In genomic region chr10:6591668-6592067, GRCh38 we compare ENCODE assay signal across 23 cellular contexts. TPM values are rescaled to one million over a fixed set of nuclear protein-coding genes. Genes with fewer than 3 reads are reported as not detected.
DNase-seq lines count a peak whose midpoint lies in the region; ATAC-seq and TF ChIP-seq lines count a peak whose summit lies in the region.
"Had no signal": no experiment of that assay in that cellular context is flagged by ENCODE, and none has a peak within 500 bp of the region (broad histone marks: within the 10 kb centered on the region; RNA-seq: fewer than 3 reads in every experiment).

No MANE protein-coding gene starts in this region.

- no peaks in the 10 kb centered on the region for H3K27me3 ChIP-seq in CD8-positive, alpha-beta memory T cell (ENCODE audit: insufficient read depth, low read length, poor library complexity, severe bottlenecking)
- H3K27me3 ChIP-seq in colonic mucosa = no peaks in the 10 kb centered on the region
- H3K27me3 ChIP-seq: breast epithelium, SJCRH30 had no signal

- no peak for TF ChIP-seq CTCF in colonic mucosa (IDR thresholded peaks at IDR 0.05)

- peaks cover 84% of the 10 kb centered on the region for H3K4me1 ChIP-seq in CD8-positive, alpha-beta memory T cell (ENCODE audit: insufficient read depth, low read length)
- H3K4me1 ChIP-seq in colonic mucosa = no peaks in the 10 kb centered on the region
- H3K4me1 ChIP-seq: A549, breast epithelium, SJCRH30, suprapubic skin had no signal

- peaks cover 73% of the 10 kb centered on the region for H3K36me3 Mint-ChIP-seq in activated CD4-positive, alpha-beta T cell treated with anti-CD3 and anti-CD28 coated beads, Interleukin-2, amount 10 ng/mL, durations not matched to agents 7 days and 5 days (ENCODE audit: low read depth)
- peaks cover 22 to 41% (median 24%) of the 10 kb centered on the region in 3 donors for H3K36me3 Mint-ChIP-seq in CD8-positive, alpha-beta memory T cell
- H3K36me3 Mint-ChIP-seq in activated CD8-positive, alpha-beta T cell treated with anti-CD3 and anti-CD28 coated beads, Interleukin-2, amount 10 ng/mL, durations not matched to agents 7 days and 5 days (ENCODE audit: low read depth) = peaks cover 74% of the 10 kb centered on the region
- H3K36me3 Mint-ChIP-seq in immature natural killer cell = peaks cover 0 to 43% (median 39%) of the 10 kb centered on the region in 3 donors

- peaks cover 8% of the 10 kb centered on the region for H3K9me3 Mint-ChIP-seq in activated CD4-positive, alpha-beta T cell treated with anti-CD3 and anti-CD28 coated beads, Interleukin-2, amount 10 ng/mL, durations not matched to agents 7 days and 5 days
- no peaks in the 10 kb centered on the region for H3K9me3 Mint-ChIP-seq in CD8-positive, alpha-beta memory T cell
- H3K9me3 Mint-ChIP-seq in activated CD8-positive, alpha-beta T cell treated with anti-CD3 and anti-CD28 coated beads, Interleukin-2, amount 10 ng/mL, durations not matched to agents 7 days and 5 days (ENCODE audit: insufficient read depth) = no peaks in the 10 kb centered on the region
- no peaks in the 10 kb centered on the region for H3K9me3 Mint-ChIP-seq in immature natural killer cell

- H3K4me3 Mint-ChIP-seq in activated CD4-positive, alpha-beta T cell treated with anti-CD3 and anti-CD28 coated beads, Interleukin-2, amount 10 ng/mL, durations not matched to agents 7 days and 5 days = peak overlapping the region; percentile 49
- peak overlapping the region; percentile 13 to 72 (median 67) for H3K4me3 Mint-ChIP-seq in CD8-positive, alpha-beta memory T cell
- peak overlapping the region; percentile 65 for H3K4me3 Mint-ChIP-seq in activated CD8-positive, alpha-beta T cell treated with anti-CD3 and anti-CD28 coated beads, Interleukin-2, amount 10 ng/mL, durations not matched to agents 7 days and 5 days
- H3K4me3 Mint-ChIP-seq in immature natural killer cell = peak overlapping the region; percentile 41 to 74 (median 64)

- H3K9ac ChIP-seq in colonic mucosa (ENCODE audit: low read depth in 2 of 2, low read length in 2 of 2) = no peak overlapping the region

- peaks cover 90% of the 10 kb centered on the region for H3K4me1 Mint-ChIP-seq in activated CD4-positive, alpha-beta T cell treated with anti-CD3 and anti-CD28 coated beads, Interleukin-2, amount 10 ng/mL, durations not matched to agents 7 days and 5 days
- peaks cover 74 to 95% (median 91%) of the 10 kb centered on the region in 3 donors for H3K4me1 Mint-ChIP-seq in CD8-positive, alpha-beta memory T cell
- H3K4me1 Mint-ChIP-seq in activated CD8-positive, alpha-beta T cell treated with anti-CD3 and anti-CD28 coated beads, Interleukin-2, amount 10 ng/mL, durations not matched to agents 7 days and 5 days (ENCODE audit: low read depth) = peaks cover 89% of the 10 kb centered on the region
- H3K4me1 Mint-ChIP-seq in immature natural killer cell = peaks cover 57 to 64% of the 10 kb centered on the region in 2 donors

- H3K4me3 ChIP-seq in CD8-positive, alpha-beta memory T cell (ENCODE audit: low read length) = peak overlapping the region; percentile 22
- no peak overlapping the region for H3K4me3 ChIP-seq in colonic mucosa
- H3K4me3 ChIP-seq: A549, breast epithelium, SJCRH30, suprapubic skin had no signal

- CTCF ChIA-PET in activated CD4-positive, alpha-beta T cell treated with anti-CD3 and anti-CD28 coated beads, Interleukin-2, amount 10 ng/mL, durations not matched to agents 7 days and 5 days (lab: Charles Lee) = interaction anchor here (0.9 to 1.5 kb wide), 2 partner anchors 8 to 9 kb away, joined by 3 read pairs; no protein-coding TSS in a partner anchor
- CTCF ChIA-PET in CD8-positive, alpha-beta memory T cell (lab: Charles Lee) = interaction anchor here (1.1 to 4.3 kb wide), 5 partner anchors 10 to 146 kb away, joined by 3 to 39 read pairs (median 10); partner anchors contain the start of gene PRKCQ
- CTCF ChIA-PET in activated CD8-positive, alpha-beta T cell treated with anti-CD3 and anti-CD28 coated beads, Interleukin-2, amount 10 ng/mL, durations not matched to agents 7 days and 5 days (lab: Charles Lee) = interaction anchor here (0.5 to 8.7 kb wide), 8 partner anchors 9 to 87 kb away, joined by 3 to 131 read pairs (median 4); partner anchors contain the start of gene PRKCQ

- intact Hi-C loops in colonic mucosa (cut with DNase I) = no loop called here

- POLR2A ChIA-PET in activated CD4-positive, alpha-beta T cell treated with anti-CD3 and anti-CD28 coated beads, Interleukin-2, amount 10 ng/mL, durations not matched to agents 7 days and 5 days (lab: Charles Lee) = no interaction called here
- POLR2A ChIA-PET in CD8-positive, alpha-beta memory T cell (lab: Charles Lee) = interaction anchor here (0.7 to 1.3 kb wide), 3 partner anchors 10 to 20 kb away, joined by 3 to 4 read pairs (median 3); no protein-coding TSS in a partner anchor
- POLR2A ChIA-PET in activated CD8-positive, alpha-beta T cell treated with anti-CD3 and anti-CD28 coated beads, Interleukin-2, amount 10 ng/mL, durations not matched to agents 7 days and 5 days (lab: Charles Lee) = interaction anchor here (0.6 to 13.6 kb wide), 4 partner anchors 11 to 255 kb away, joined by 3 to 239 read pairs (median 5); partner anchors contain the start of gene PRKCQ

- no peak overlapping the region for H3K27ac ChIP-seq in CD8-positive, alpha-beta memory T cell (ENCODE audit: low read depth, low read length)
- no peak overlapping the region for H3K27ac ChIP-seq in colonic mucosa
- H3K27ac ChIP-seq: A549, breast epithelium, SJCRH30, suprapubic skin had no signal

- DNase-seq in activated CD4-positive, alpha-beta T cell treated with anti-CD3 and anti-CD28 coated beads, Interleukin-2, amount 10 ng/mL, durations not matched to agents 7 days and 5 days = no peak
- DNase-seq in activated CD4-positive, alpha-beta T cell treated with anti-CD3 and anti-CD28 coated beads, Interleukin-2, amount 50 U/mL, for 1 hour = no peak
- no peak for DNase-seq in CD8-positive, alpha-beta memory T cell
- DNase-seq in activated CD8-positive, alpha-beta T cell treated with anti-CD3 and anti-CD28 coated beads, Interleukin-2, amount 10 ng/mL, durations not matched to agents 7 days and 5 days = no peak
- DNase-seq in immature natural killer cell (no peak), colonic mucosa (no peak)
- DNase-seq: COR-L47; foreskin melanocyte; GF-D8; HCEC 1CT; left colon; mesendoderm; NCI-H1048; NCI-H187 treated with DMSO at 0.1 percent for 48 hours; NCI-H526; SJCRH30; stimulated activated CD4-positive, alpha-beta T cell treated with anti-CD3 and anti-CD28 coated beads, Interleukin-2, amount 100 ng/mL, for 24 hours had no signal

- no peaks in the 10 kb centered on the region for H3K27me3 Mint-ChIP-seq in activated CD4-positive, alpha-beta T cell treated with anti-CD3 and anti-CD28 coated beads, Interleukin-2, amount 10 ng/mL, durations not matched to agents 7 days and 5 days
- H3K27me3 Mint-ChIP-seq in CD8-positive, alpha-beta memory T cell = peaks cover 0 to 2% of the 10 kb centered on the region in 2 donors
- no peaks in the 10 kb centered on the region for H3K27me3 Mint-ChIP-seq in activated CD8-positive, alpha-beta T cell treated with anti-CD3 and anti-CD28 coated beads, Interleukin-2, amount 10 ng/mL, durations not matched to agents 7 days and 5 days (ENCODE audit: low read depth)
- H3K27me3 Mint-ChIP-seq in immature natural killer cell (ENCODE audit: low read depth in 3 of 3) = peaks cover 0 to 3% (median 0%) of the 10 kb centered on the region in 3 donors

- no peaks in the 10 kb centered on the region for H3K9me3 ChIP-seq in CD8-positive, alpha-beta memory T cell (ENCODE audit: low read length)
- no peaks in the 10 kb centered on the region for H3K9me3 ChIP-seq in colonic mucosa
- H3K9me3 ChIP-seq: A549, breast epithelium, SJCRH30, suprapubic skin had no signal

- peak; percentile 47 for ATAC-seq in activated CD8-positive, alpha-beta T cell treated with anti-CD3 and anti-CD28 coated beads, Interleukin-2, amount 10 ng/mL, durations not matched to agents 7 days and 5 days
- ATAC-seq in GM19467 (IDR thresholded peaks at IDR 0.05; ENCODE audit: unreplicated experiment) (no peak), GM18498 (IDR thresholded peaks at IDR 0.05; ENCODE audit: unreplicated experiment) (no peak)
- ATAC-seq: A549, esophagus mucosa, left colon had no signal

- H3K36me3 ChIP-seq in CD8-positive, alpha-beta memory T cell (ENCODE audit: insufficient read depth, low read length) = peaks cover 14% of the 10 kb centered on the region
- no peaks in the 10 kb centered on the region for H3K36me3 ChIP-seq in colonic mucosa
- H3K36me3 ChIP-seq: breast epithelium, SJCRH30, suprapubic skin had no signal

- H3K27ac Mint-ChIP-seq in activated CD4-positive, alpha-beta T cell treated with anti-CD3 and anti-CD28 coated beads, Interleukin-2, amount 10 ng/mL, durations not matched to agents 7 days and 5 days = peak overlapping the region; percentile 95
- peak overlapping the region; percentile 74 to 95 (median 86) for H3K27ac Mint-ChIP-seq in CD8-positive, alpha-beta memory T cell
- H3K27ac Mint-ChIP-seq in activated CD8-positive, alpha-beta T cell treated with anti-CD3 and anti-CD28 coated beads, Interleukin-2, amount 10 ng/mL, durations not matched to agents 7 days and 5 days = peak overlapping the region; percentile 96
- peak overlapping the region; percentile 72 to 91 (median 78) for H3K27ac Mint-ChIP-seq in immature natural killer cell

RNA-seq across cellular contexts. Expression of gene PRKCQ, which starts 11.6 kb away (rescaled TPM):
- total RNA-seq in activated CD4-positive, alpha-beta T cell treated with anti-CD3 and anti-CD28 coated beads, Interleukin-2, amount 10 ng/mL, durations not matched to agents 7 days and 5 days = 10 to 100 TPM; 62.6 to 69.5 TPM
- 10 to 100 TPM; 44.1 to 46.7 TPM for total RNA-seq in CD8-positive, alpha-beta memory T cell
- 55.3 TPM for polyA plus RNA-seq in CD8-positive, alpha-beta memory T cell
- total RNA-seq in activated CD8-positive, alpha-beta T cell treated with anti-CD3 and anti-CD28 coated beads, Interleukin-2, amount 10 ng/mL, durations not matched to agents 7 days and 5 days = 10 to 100 TPM; 60.1 to 60.9 TPM
- polyA plus RNA-seq in immature natural killer cell = 10 to 100 TPM; 20.2 to 46.5 (median 36.5) TPM
- total RNA-seq in colonic mucosa = under 1 TPM; 0.93 to 0.94 TPM

Comparison
In these comparisons a context has a peak if more than half of its experiments do, and no peak if none do; other contexts are left out.
1. RNA of gene PRKCQ, which starts 11.6 kb away (total RNA-seq): 62.6 to 69.5 TPM in activated CD4-positive, alpha-beta T cell treated with anti-CD3 and anti-CD28 coated beads, Interleukin-2, amount 10 ng/mL, durations not matched to agents 7 days and 5 days, 60.1 to 60.9 TPM in activated CD8-positive, alpha-beta T cell treated with anti-CD3 and anti-CD28 coated beads, Interleukin-2, amount 10 ng/mL, durations not matched to agents 7 days and 5 days and 44.1 to 46.7 TPM in CD8-positive, alpha-beta memory T cell; 0.93 to 0.94 TPM in colonic mucosa; every median in the first group is over 10 times any median in the second.
2. Peak in every context shown above with its lines, with median percentiles within 50 percentile points of each other: H3K27ac Mint-ChIP-seq and H3K4me3 Mint-ChIP-seq.